Comparison of ENCODE assay signal across 8 cellular contexts in the genomic region with DNA sequence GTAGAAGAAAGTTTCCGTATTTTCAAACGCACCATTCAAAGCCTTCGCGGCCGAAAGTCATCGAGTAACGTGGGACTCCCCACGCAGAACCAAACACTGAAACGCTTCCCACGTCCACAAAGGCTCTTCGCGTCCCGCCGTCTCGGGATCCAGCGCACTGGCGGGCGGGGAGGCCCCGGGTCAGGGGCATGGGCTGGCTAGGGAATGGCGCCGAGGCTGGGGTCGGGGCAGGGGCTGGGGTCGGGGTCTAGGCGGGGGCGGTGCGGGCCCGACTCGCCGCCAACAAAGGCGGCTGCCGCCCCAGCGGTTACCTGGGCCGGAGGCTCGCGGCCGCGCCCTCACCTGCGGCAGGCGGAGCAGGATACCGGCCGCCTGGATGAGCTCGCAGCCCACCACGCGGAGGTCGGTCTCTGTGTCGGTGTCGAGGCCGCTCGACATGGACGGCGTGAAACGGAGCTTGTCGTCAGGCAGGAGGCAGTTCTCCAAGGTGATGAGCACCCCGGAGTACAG. TPM values are rescaled to one million over a fixed set of nuclear protein-coding genes. Genes with fewer than 3 reads are reported as not detected.
A peak's percentile ranks its signal among the peaks of the same experiment; 100 is the strongest.
DNase-seq lines count a peak whose midpoint lies in the region; ATAC-seq and TF ChIP-seq lines count a peak whose summit lies in the region.

No MANE protein-coding gene starts in this region.

- peaks cover 83% of the 10 kb centered on the region for H3K36me3 ChIP-seq in WERI-Rb-1

- peaks cover 10% of the 10 kb centered on the region for H3K4me1 Mint-ChIP-seq in glutamatergic neuron (ENCODE audit: low read depth, unreplicated experiment)

- H3K36me3 Mint-ChIP-seq in glutamatergic neuron (ENCODE audit: unreplicated experiment): no peaks in the 10 kb centered on the region

- peak overlapping the region; percentile 99 for H3K4me3 ChIP-seq in GM12875 (ENCODE audit: low read depth, low read length)
- H3K4me3 ChIP-seq in WERI-Rb-1 (ENCODE audit: low read depth, low read length): peak overlapping the region; percentile 75
- peak overlapping the region; percentile 72 to 100 (median 94) for H3K4me3 ChIP-seq in skin epidermis

- no peak for TF ChIP-seq CTCF in GM12875 (IDR thresholded peaks at IDR 0.05; ENCODE audit: borderline replicate concordance, insufficient read depth, low read depth, low read length)
- no peak for TF ChIP-seq CTCF in WERI-Rb-1 (IDR thresholded peaks at IDR 0.05; ENCODE audit: low read depth, low read length)
- TF ChIP-seq CTCF in glutamatergic neuron (IDR thresholded peaks at IDR 0.05; ENCODE audit: partially characterized antibody, unreplicated experiment): no peak

- peak; percentile 25 for ATAC-seq in HG02642 (IDR thresholded peaks at IDR 0.05; ENCODE audit: poor library complexity, unreplicated experiment)

- H3K27ac Mint-ChIP-seq in glutamatergic neuron (ENCODE audit: unreplicated experiment): peak overlapping the region; percentile 93

- peak overlapping the region; percentile 98 for H3K4me3 Mint-ChIP-seq in glutamatergic neuron (ENCODE audit: unreplicated experiment)

- H3K27me3 Mint-ChIP-seq in glutamatergic neuron (ENCODE audit: unreplicated experiment): no peaks in the 10 kb centered on the region

- no peaks in the 10 kb centered on the region for H3K9me3 ChIP-seq in WERI-Rb-1 (ENCODE audit: severe bottlenecking)

- DNase-seq in WERI-Rb-1: no peak
- DNase-seq in glutamatergic neuron: no peak
- DNase-seq in iPS-NIHi11 (ENCODE audit: low spot score): no peak
- DNase-seq in HT-29 (ENCODE audit: low spot score): no peak
- DNase-seq in NCI-H2227 (lab: John Stamatoyannopoulos, UW; ENCODE audit: unreplicated experiment): no peak

- no peaks in the 10 kb centered on the region for H3K27me3 ChIP-seq in WERI-Rb-1 (ENCODE audit: insufficient read depth, low read depth, severe bottlenecking)

- peak overlapping the region; percentile 83 for H3K27ac ChIP-seq in WERI-Rb-1
- peak overlapping the region; percentile 64 to 99 (median 95) for H3K27ac ChIP-seq in skin epidermis

- peaks cover 22% of the 10 kb centered on the region for H3K9me3 Mint-ChIP-seq in glutamatergic neuron (ENCODE audit: unreplicated experiment)

RNA-seq across cellular contexts. Expression of gene CCNL2, which starts 0.4 kb away (rescaled TPM):
- 394 TPM for total RNA-seq in glutamatergic neuron (ENCODE audit: unreplicated experiment)
- total RNA-seq in HT-29 (2014; rRNA removed; shearing (Covaris generic)): 200 and 243 TPM in 2 replicates

RNA-seq across cellular contexts. Expression of gene MRPL20, which starts 8.4 kb away (rescaled TPM):
- 98.6 TPM for total RNA-seq in glutamatergic neuron (ENCODE audit: unreplicated experiment)
- total RNA-seq in HT-29 (2014; rRNA removed; shearing (Covaris generic)): 235 and 276 TPM in 2 replicates

RNA-seq across cellular contexts. Expression of gene ANKRD65, which starts 22.3 kb away (rescaled TPM):
- total RNA-seq in glutamatergic neuron (ENCODE audit: unreplicated experiment): 38.4 TPM
- total RNA-seq in HT-29 (2014; rRNA removed; shearing (Covaris generic)): 0.44 and 1.4 TPM in 2 replicates

RNA-seq across cellular contexts. Expression of gene AURKAIP1, which starts 23.7 kb away (rescaled TPM):
- total RNA-seq in glutamatergic neuron (ENCODE audit: unreplicated experiment): 130 TPM
- total RNA-seq in HT-29 (2014; rRNA removed; shearing (Covaris generic)): 377 and 383 TPM in 2 replicates

RNA-seq across cellular contexts. Expression of gene VWA1, which starts 36.8 kb away (rescaled TPM):
- total RNA-seq in glutamatergic neuron (ENCODE audit: unreplicated experiment): 56.9 TPM
- total RNA-seq in HT-29 (2014; rRNA removed; shearing (Covaris generic)): 220 and 232 TPM in 2 replicates

Comparison
In these comparisons a context has a peak if more than half of its experiments do, and no peak if none do; other contexts are left out.
1. RNA of gene ANKRD65, which starts 22.3 kb away (total RNA-seq): 38.4 TPM in glutamatergic neuron (single experiment); 0.44 to 1.4 TPM in HT-29; every median in the first group is over 10 times any median in the second.
2. Peak in every context shown above with its lines, with median percentiles within 50 percentile points of each other: H3K4me3 ChIP-seq.